In genomic region chr20:23928353-23928752, GRCh38 we compare ENCODE assay signal across 20 cellular contexts. TPM values are rescaled to one million over a fixed set of nuclear protein-coding genes. Genes with fewer than 3 reads are reported as not detected.
DNase-seq lines count a peak whose midpoint lies in the region; ATAC-seq, FAIRE-seq and TF ChIP-seq lines count a peak whose summit lies in the region.
"Had no signal": no experiment of that assay in that cellular context is flagged by ENCODE, and none has a peak within 500 bp of the region (broad histone marks: within the 10 kb centered on the region; RNA-seq: fewer than 3 reads in every experiment).

No MANE protein-coding gene starts in this region.

- H4K20me1 ChIP-seq in Karpas-422 (ENCODE audit: insufficient read depth, low read depth, low read length): no peaks in the 10 kb centered on the region
- H4K20me1 ChIP-seq in K562 (replicated peaks; ENCODE audit: control insufficient read depth, insufficient read depth, low read length): no peaks in the 10 kb centered on the region

- peak overlapping the region; percentile 44 for H3K4me3 Mint-ChIP-seq in activated CD8-positive, alpha-beta T cell treated with anti-CD3 and anti-CD28 coated beads for 36 hours
- no peak overlapping the region for H3K4me3 Mint-ChIP-seq in activated CD8-positive, alpha-beta T cell treated with anti-CD3 and anti-CD28 coated beads, Interleukin-2, amount 10 ng/mL, durations not matched to agents 7 days and 5 days
- H3K4me3 Mint-ChIP-seq in natural killer cell treated with Interleukin-12 subunit alpha and Interleukin-12 subunit beta and Interleukin-15 and Interleukin-18, amount 100 ng/mL, for 72 hours: peak overlapping the region; percentile 55
- H3K4me3 Mint-ChIP-seq: CD14-positive monocyte had no signal

- in situ Hi-C loops in K562 (cut with MboI): no loop called here

- no peak overlapping the region for H3K27ac ChIP-seq in Karpas-422 (ENCODE audit: low read length)
- H3K27ac ChIP-seq in K562 (ENCODE audit: extremely low read depth, low read depth, low read length): no peak overlapping the region
- H3K27ac ChIP-seq in testis: no peak overlapping the region

- no peak for TF ChIP-seq RAD21 in K562 (CRISPR knock-in tag; conservative IDR thresholded peaks at IDR 0.05 in 1 of 2, IDR thresholded peaks at IDR 0.05 in 1 of 2)

- POLR2A ChIA-PET in activated CD8-positive, alpha-beta T cell treated with anti-CD3 and anti-CD28 coated beads for 36 hours (lab: Charles Lee): no interaction called here
- POLR2A ChIA-PET in activated CD8-positive, alpha-beta T cell treated with anti-CD3 and anti-CD28 coated beads, Interleukin-2, amount 10 ng/mL, durations not matched to agents 7 days and 5 days (lab: Charles Lee): no interaction called here
- POLR2A ChIA-PET in K562 (lab: Yijun Ruan, JAX): interaction anchor here (0.6 kb wide), 1 partner anchor 79 kb away, joined by 3 read pairs; no protein-coding TSS in a partner anchor

- no peaks in the 10 kb centered on the region for H3K36me3 Mint-ChIP-seq in activated CD8-positive, alpha-beta T cell treated with anti-CD3 and anti-CD28 coated beads for 36 hours (ENCODE audit: low read depth)
- no peaks in the 10 kb centered on the region for H3K36me3 Mint-ChIP-seq in activated CD8-positive, alpha-beta T cell treated with anti-CD3 and anti-CD28 coated beads, Interleukin-2, amount 10 ng/mL, durations not matched to agents 7 days and 5 days (ENCODE audit: low read depth)
- H3K36me3 Mint-ChIP-seq in natural killer cell treated with Interleukin-12 subunit alpha and Interleukin-12 subunit beta and Interleukin-15 and Interleukin-18, amount 100 ng/mL, for 72 hours: peaks cover 12% of the 10 kb centered on the region
- H3K36me3 Mint-ChIP-seq: CD14-positive monocyte had no signal

- H3K4me3 ChIP-seq in Karpas-422 (ENCODE audit: low read length) (no peak overlapping the region), K562 (no peak overlapping the region), testis (peak overlapping the region in 1 of 2 donors; percentile 4)

- intact Hi-C loops in activated CD8-positive, alpha-beta T cell treated with anti-CD3 and anti-CD28 coated beads for 36 hours (cut with micrococcal nuclease): no loop called here
- intact Hi-C loops in K562 (cut with micrococcal nuclease): no loop called here
- intact Hi-C loops in testis (cut with DNase I; ENCODE audit: low total_unique reads): no loop called here

- H3K27ac Mint-ChIP-seq in activated CD8-positive, alpha-beta T cell treated with anti-CD3 and anti-CD28 coated beads for 36 hours: no peak overlapping the region
- no peak overlapping the region for H3K27ac Mint-ChIP-seq in activated CD8-positive, alpha-beta T cell treated with anti-CD3 and anti-CD28 coated beads, Interleukin-2, amount 10 ng/mL, durations not matched to agents 7 days and 5 days
- H3K27ac Mint-ChIP-seq in natural killer cell treated with Interleukin-12 subunit alpha and Interleukin-12 subunit beta and Interleukin-15 and Interleukin-18, amount 100 ng/mL, for 72 hours: peak overlapping the region in 1 of 2 donors; percentile 32
- H3K27ac Mint-ChIP-seq: CD14-positive monocyte had no signal

- FAIRE-seq in K562 (lab: Jason Lieb, UNC): no peak

- H3K36me3 ChIP-seq in Karpas-422 (ENCODE audit: insufficient read depth, low read length): no peaks in the 10 kb centered on the region
- H3K36me3 ChIP-seq in K562 (ENCODE audit: control insufficient read depth, insufficient read depth, low read length): no peaks in the 10 kb centered on the region
- no peaks in the 10 kb centered on the region for H3K36me3 ChIP-seq in testis (ENCODE audit: low read depth, missing control alignments)

- no peaks in the 10 kb centered on the region for H3K9me1 ChIP-seq in K562 (ENCODE audit: control insufficient read depth, insufficient read depth, low read length)

- no peak for TF ChIP-seq CTCF in activated CD8-positive, alpha-beta T cell treated with anti-CD3 and anti-CD28 coated beads for 36 hours (IDR thresholded peaks at IDR 0.05)
- TF ChIP-seq CTCF in K562 (IDR thresholded peaks at IDR 0.05 in 2 of 3, conservative IDR thresholded peaks at IDR 0.05 in 1 of 3; ENCODE audit: insufficient read depth in 2 of 3, low read depth in 1 of 3, low read length in 3 of 3) (no peak), testis (IDR thresholded peaks at IDR 0.05) (no peak)

- peaks cover 4% of the 10 kb centered on the region for H3K4me1 ChIP-seq in Karpas-422 (ENCODE audit: low read length)
- H3K4me1 ChIP-seq in K562 (replicated peaks in 1 of 2; ENCODE audit: control insufficient read depth in 2 of 2, insufficient read depth in 2 of 2, low read length in 2 of 2): no peaks in the 10 kb centered on the region; a peak in 1 of 5 replicates
- no peaks in the 10 kb centered on the region for H3K4me1 ChIP-seq in testis

- ATAC-seq in activated CD8-positive, alpha-beta T cell treated with anti-CD3 and anti-CD28 coated beads for 36 hours: peak; percentile 60
- no peak for ATAC-seq in activated CD8-positive, alpha-beta T cell treated with anti-CD3 and anti-CD28 coated beads, Interleukin-2, amount 10 ng/mL, durations not matched to agents 7 days and 5 days
- ATAC-seq in K562: no peak; the same call in 2 of the 3 replicates
- no peak for ATAC-seq in natural killer cell treated with Interleukin-12 subunit alpha and Interleukin-12 subunit beta and Interleukin-15 and Interleukin-18, amount 100 ng/mL, for 72 hours

- H3K79me2 ChIP-seq in Karpas-422 (ENCODE audit: low read length) (no peaks in the 10 kb centered on the region), K562 (ENCODE audit: control insufficient read depth, insufficient read depth, low read length) (no peaks in the 10 kb centered on the region)

- no peak for TF ChIP-seq POLR2A in K562 (conservative IDR thresholded peaks at IDR 0.05)
- no peak for TF ChIP-seq POLR2A in testis (IDR thresholded peaks at IDR 0.05)

- H3K4me2 ChIP-seq in Karpas-422 (ENCODE audit: low read depth, low read length, poor library complexity, severe bottlenecking) (peak overlapping the region; percentile 42), K562 (ENCODE audit: insufficient read depth, low read length) (peak overlapping the region; percentile 32; the same call in 1 of the 2 replicates)

- no peak overlapping the region for H2AFZ ChIP-seq in Karpas-422 (ENCODE audit: low read length)
- H2AFZ ChIP-seq in K562 (ENCODE audit: low read depth, low read length): 0 out of 2 replicates have a peak overlapping the region, but pooled peaks have one; percentile 26

- no peaks in the 10 kb centered on the region for H3K27me3 Mint-ChIP-seq in activated CD8-positive, alpha-beta T cell treated with anti-CD3 and anti-CD28 coated beads for 36 hours
- no peaks in the 10 kb centered on the region for H3K27me3 Mint-ChIP-seq in activated CD8-positive, alpha-beta T cell treated with anti-CD3 and anti-CD28 coated beads, Interleukin-2, amount 10 ng/mL, durations not matched to agents 7 days and 5 days (ENCODE audit: low read depth)
- peaks cover 19 to 25% of the 10 kb centered on the region in 2 donors for H3K27me3 Mint-ChIP-seq in natural killer cell treated with Interleukin-12 subunit alpha and Interleukin-12 subunit beta and Interleukin-15 and Interleukin-18, amount 100 ng/mL, for 72 hours

- no peak overlapping the region for H3K9ac ChIP-seq in Karpas-422 (ENCODE audit: low read length)
- H3K9ac ChIP-seq in K562 (ENCODE audit: insufficient read depth in 1 of 2, low read depth in 2 of 2, low read length in 2 of 2): no peak overlapping the region

- CTCF ChIA-PET in activated CD8-positive, alpha-beta T cell treated with anti-CD3 and anti-CD28 coated beads for 36 hours (lab: Charles Lee): interaction anchor here (1.5 kb wide), 1 partner anchor 9 kb away, joined by 6 read pairs; no protein-coding TSS in a partner anchor
- CTCF ChIA-PET in activated CD8-positive, alpha-beta T cell treated with anti-CD3 and anti-CD28 coated beads, Interleukin-2, amount 10 ng/mL, durations not matched to agents 7 days and 5 days (lab: Charles Lee): interaction anchor here (1.3 kb wide), 1 partner anchor 9 kb away, joined by 7 read pairs; no protein-coding TSS in a partner anchor
- CTCF ChIA-PET in K562 (lab: Yijun Ruan, JAX; ENCODE audit: low intra/inter-chr PET ratio): no interaction called here

- TF ChIP-seq EP300 in K562 (IDR thresholded peaks at IDR 0.05; ENCODE audit: low read length): no peak

- no peaks in the 10 kb centered on the region for H3K9me2 ChIP-seq in Karpas-422 (replicated peaks; ENCODE audit: insufficient read depth, low read length)

- H3K27me3 ChIP-seq in Karpas-422 (ENCODE audit: low read length): no peaks in the 10 kb centered on the region
- no peaks in the 10 kb centered on the region for H3K27me3 ChIP-seq in K562 (ENCODE audit: control insufficient read depth in 2 of 2, insufficient read depth in 2 of 2, low read length in 2 of 2)
- H3K27me3 ChIP-seq in testis: no peaks in the 10 kb centered on the region

- peak; percentile 13 for DNase-seq in activated CD8-positive, alpha-beta T cell treated with anti-CD3 and anti-CD28 coated beads for 36 hours
- DNase-seq in activated CD8-positive, alpha-beta T cell treated with anti-CD3 and anti-CD28 coated beads, Interleukin-2, amount 10 ng/mL, durations not matched to agents 7 days and 5 days: no peak
- no peak for DNase-seq in Karpas-422
- DNase-seq in K562 (ENCODE audit: extremely low read depth in 1 of 4, low spot score in 3 of 4): no peak
- no peak for DNase-seq in natural killer cell treated with Interleukin-12 subunit alpha and Interleukin-12 subunit beta and Interleukin-15 and Interleukin-18, amount 100 ng/mL, for 72 hours (ENCODE audit: low spot score)
- DNase-seq in testis: no peak
- DNase-seq in mucosa of gallbladder (ENCODE audit: low spot score): no peak
- no peak for DNase-seq in central memory CD4-positive, alpha-beta T cell
- DNase-seq: 8988T, Caco-2, GF-D8, NCI-H1417 treated with DMSO at 0.1 percent for 48 hours, NCI-H187 treated with DMSO at 0.1 percent for 48 hours, NCI-H226, NCI-H524, NCI-H82, SIG-M5 had no signal

- no TSS peak for BruUV-seq in K562 (replicated peaks; lab: Mats Ljungman, UMichigan)

- no peaks in the 10 kb centered on the region for H3K9me3 ChIP-seq in Karpas-422 (ENCODE audit: low read length)
- H3K9me3 ChIP-seq in K562 (replicated peaks; ENCODE audit: control insufficient read depth, insufficient read depth, low read depth, low read length): no peaks in the 10 kb centered on the region
- no peaks in the 10 kb centered on the region for H3K9me3 ChIP-seq in testis

- peaks cover 1% of the 10 kb centered on the region for H3K9me3 Mint-ChIP-seq in activated CD8-positive, alpha-beta T cell treated with anti-CD3 and anti-CD28 coated beads for 36 hours
- H3K9me3 Mint-ChIP-seq in activated CD8-positive, alpha-beta T cell treated with anti-CD3 and anti-CD28 coated beads, Interleukin-2, amount 10 ng/mL, durations not matched to agents 7 days and 5 days (ENCODE audit: insufficient read depth): no peaks in the 10 kb centered on the region
- peaks cover 8% of the 10 kb centered on the region for H3K9me3 Mint-ChIP-seq in natural killer cell treated with Interleukin-12 subunit alpha and Interleukin-12 subunit beta and Interleukin-15 and Interleukin-18, amount 100 ng/mL, for 72 hours

- peaks cover 26% of the 10 kb centered on the region for H3K4me1 Mint-ChIP-seq in activated CD8-positive, alpha-beta T cell treated with anti-CD3 and anti-CD28 coated beads for 36 hours (ENCODE audit: low read depth)
- peaks cover 25% of the 10 kb centered on the region for H3K4me1 Mint-ChIP-seq in activated CD8-positive, alpha-beta T cell treated with anti-CD3 and anti-CD28 coated beads, Interleukin-2, amount 10 ng/mL, durations not matched to agents 7 days and 5 days (ENCODE audit: low read depth)
- peaks cover 56% of the 10 kb centered on the region in 2 donors for H3K4me1 Mint-ChIP-seq in natural killer cell treated with Interleukin-12 subunit alpha and Interleukin-12 subunit beta and Interleukin-15 and Interleukin-18, amount 100 ng/mL, for 72 hours (ENCODE audit: low read depth in 2 of 2)
- H3K4me1 Mint-ChIP-seq: CD14-positive monocyte had no signal

- WGBS in K562 (ENCODE audit: insufficient coverage, low coverage, missing lambda C conversion rate): 0% methylated on average over 3 of the region's 9 CpGs
- WGBS in testis, 2 donors: 60 to 81% methylated on average over 7 to 9 of the region's 9 CpGs

RNA-seq across cellular contexts. Expression of gene CST5, which starts 48.8 kb away (rescaled TPM):
- not detected for total RNA-seq in activated CD8-positive, alpha-beta T cell treated with anti-CD3 and anti-CD28 coated beads for 36 hours
- not detected for total RNA-seq in activated CD8-positive, alpha-beta T cell treated with anti-CD3 and anti-CD28 coated beads, Interleukin-2, amount 10 ng/mL, durations not matched to agents 7 days and 5 days
- not detected in 2 replicates for total RNA-seq in Karpas-422 (2014; rRNA removed; shearing (Covaris generic); ENCODE audit: low replicate concordance)
- total RNA-seq in K562 (2011; cell fraction: chromatin; rRNA removed; ENCODE audit: low replicate concordance): not detected in 2 replicates
- total RNA-seq in K562 (2011; cell fraction: nucleolus; rRNA removed): not detected in 2 replicates
- not detected in 2 replicates for total RNA-seq in K562 (2011; cell fraction: nucleoplasm; rRNA removed)
- total RNA-seq in K562 (2014; rRNA removed): not detected in 2 replicates
- total RNA-seq in K562 (2014; rRNA removed; fragmentation: Illumina TruSeq; extraction: Trizol): not detected in 2 replicates
- not detected in 2 replicates for total RNA-seq in K562 (2015; rRNA removed; fragmentation: Illumina TruSeq; extraction: Trizol)
- not detected in 2 replicates for total RNA-seq in K562 (2021)
- polyA plus RNA-seq in K562 (2011; rRNA removed): not detected in 2 replicates
- not detected in 2 replicates for polyA plus RNA-seq in K562 (2011; cell fraction: cytosol; rRNA removed)
- polyA plus RNA-seq in K562 (2011; cell fraction: nucleus; rRNA removed): not detected in 2 replicates
- not detected in 2 replicates for polyA plus RNA-seq in K562 (2012)
- not detected in 2 replicates for polyA plus RNA-seq in K562 (2014; fragmentation: Illumina TruSeq; extraction: Trizol)
- not detected for polyA plus RNA-seq in K562 (2014; fragmentation: Nextera tagmentation; extraction: Ambion mirVana)
- polyA plus RNA-seq in K562 (2014; rRNA removed): not detected in 2 replicates
- polyA minus RNA-seq in K562 (2011; rRNA and poly(A)+ RNA removed): not detected in 2 replicates
- polyA minus RNA-seq in K562 (2011; cell fraction: cytosol; rRNA and poly(A)+ RNA removed): not detected in 2 replicates
- polyA minus RNA-seq in K562 (2011; cell fraction: nucleus; rRNA and poly(A)+ RNA removed): not detected in 2 replicates
- total RNA-seq in natural killer cell treated with Interleukin-12 subunit alpha and Interleukin-12 subunit beta and Interleukin-15 and Interleukin-18, amount 100 ng/mL, for 72 hours: not detected
- total RNA-seq in testis: not detected
- not detected for polyA plus RNA-seq in testis (ENCODE audit: insufficient read depth, low read depth, low replicate concordance)
- not detected for total RNA-seq in mucosa of gallbladder
- total RNA-seq: Caco-2, Daoy had no signal
- polyA plus RNA-seq: AG04450, CD14-positive monocyte had no signal
